Comparison of ENCODE assay signal across 10 cellular contexts in the genomic region with DNA sequence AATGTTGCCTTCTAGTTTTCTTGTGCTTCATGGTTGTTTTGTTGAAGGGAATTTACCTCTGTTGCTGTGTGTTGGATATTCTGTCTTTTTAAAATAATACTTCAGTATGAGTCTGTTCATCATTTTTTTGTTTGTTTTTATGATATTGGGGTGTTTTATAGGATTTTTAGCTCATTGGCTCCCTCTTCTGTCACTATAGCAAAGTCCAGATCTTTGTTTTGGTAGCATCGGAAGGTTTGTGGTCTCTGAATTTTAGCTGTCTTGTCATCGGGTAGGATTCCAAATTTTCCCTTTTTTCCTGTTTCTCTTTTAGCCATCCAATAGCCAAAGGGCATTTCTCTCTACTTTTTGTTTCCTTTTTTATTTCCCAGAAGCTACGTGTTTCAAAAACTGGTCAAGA.
DNase-seq lines count a peak whose midpoint lies in the region; ATAC-seq and TF ChIP-seq lines count a peak whose summit lies in the region.
"Had no signal": no experiment of that assay in that cellular context is flagged by ENCODE, and none has a peak within 500 bp of the region (broad histone marks: within the 10 kb centered on the region; RNA-seq: fewer than 3 reads in every experiment).

No MANE protein-coding gene starts in this region.

- no peaks in the 10 kb centered on the region for H3K4me1 ChIP-seq in breast epithelium

- POLR2A ChIA-PET in MCF 10A (lab: Yijun Ruan, JAX): no interaction called here

- no peak overlapping the region for H3K27ac Mint-ChIP-seq in MCF 10A (ENCODE audit: low read depth, unreplicated experiment)
- no peak overlapping the region for H3K27ac Mint-ChIP-seq in mesothelial cell of epicardium
- H3K27ac Mint-ChIP-seq: CD8-positive, alpha-beta T cell; immature natural killer cell had no signal

- CTCF ChIA-PET in MCF 10A (lab: Yijun Ruan, JAX): interaction anchor here (0.5 to 3.3 kb wide), 13 partner anchors 9 to 1023 kb away, joined by 3 to 20 read pairs (median 3); no protein-coding TSS in a partner anchor

- TF ChIP-seq POLR2A in breast epithelium (IDR thresholded peaks at IDR 0.05): no peak

- H3K36me3 Mint-ChIP-seq in MCF 10A (ENCODE audit: insufficient read depth, unreplicated experiment) (peaks cover 7% of the 10 kb centered on the region), mesothelial cell of epicardium (peaks cover 47% of the 10 kb centered on the region)

- H3K27me3 Mint-ChIP-seq in MCF 10A (ENCODE audit: insufficient read depth, unreplicated experiment) (no peaks in the 10 kb centered on the region), mesothelial cell of epicardium (ENCODE audit: low read depth) (no peaks in the 10 kb centered on the region)

- H3K9me3 Mint-ChIP-seq in MCF 10A (ENCODE audit: unreplicated experiment) (peaks cover 16% of the 10 kb centered on the region), mesothelial cell of epicardium (peaks cover 47% of the 10 kb centered on the region)

- no TSS peak for BruUV-seq in MCF 10A (replicated peaks; lab: Mats Ljungman, UMichigan)

- H3K9me3 ChIP-seq in breast epithelium: peaks cover 0 to 28% of the 10 kb centered on the region in 2 donors

- ATAC-seq in HG03571 (IDR thresholded peaks at IDR 0.05; ENCODE audit: unreplicated experiment): no peak
- ATAC-seq: CD8-positive, alpha-beta T cell had no signal

- no peaks in the 10 kb centered on the region for H3K36me3 ChIP-seq in breast epithelium

- H3K27ac ChIP-seq in breast epithelium: no peak overlapping the region

- TF ChIP-seq CTCF in MCF 10A (IDR thresholded peaks at IDR 0.05; ENCODE audit: unreplicated experiment) (peak; percentile 40), breast epithelium (IDR thresholded peaks at IDR 0.05) (no peak), mesothelial cell of epicardium (IDR thresholded peaks at IDR 0.05; ENCODE audit: unreplicated experiment) (no peak)

- H3K4me1 Mint-ChIP-seq in MCF 10A (ENCODE audit: insufficient read depth, unreplicated experiment): peaks cover 8% of the 10 kb centered on the region
- no peaks in the 10 kb centered on the region for H3K4me1 Mint-ChIP-seq in mesothelial cell of epicardium

- H3K4me3 Mint-ChIP-seq in MCF 10A (ENCODE audit: unreplicated experiment) (no peak overlapping the region), mesothelial cell of epicardium (no peak overlapping the region)
- H3K4me3 Mint-ChIP-seq: CD8-positive, alpha-beta T cell; immature natural killer cell had no signal

- no peaks in the 10 kb centered on the region for H3K27me3 ChIP-seq in breast epithelium

- intact Hi-C loops in MCF 10A (cut with micrococcal nuclease) (loop anchor here (5.0 kb wide), 1 partner anchor 1657 kb away; no protein-coding TSS in a partner anchor), breast epithelium (cut with DNase I; ENCODE audit: low total_unique reads) (no loop called here)

- H3K4me3 ChIP-seq in breast epithelium: no peak overlapping the region

- DNase-seq in MCF 10A (ENCODE audit: unreplicated experiment) (peak; percentile 6), breast epithelium (ENCODE audit: low spot score in 2 of 2) (no peak), NCI-H82 (lab: John Stamatoyannopoulos, UW) (peak; percentile 17), dermis blood vessel endothelial cell (peak; percentile 49), stromal cell of bone marrow (ENCODE audit: low read depth) (peak; percentile 15), mesothelial cell of epicardium (ENCODE audit: low spot score in 2 of 2, unreplicated experiment in 2 of 2) (no peak)
- no peak for DNase-seq in activated effector memory CD4-positive, alpha-beta T cell treated with Interleukin-2 at 50 U/mL for 16 hours
- DNase-seq: CD8-positive, alpha-beta T cell; immature natural killer cell had no signal

Comparison
In these comparisons a context has a peak if more than half of its experiments do, and no peak if none do; other contexts are left out.
1. DNase-seq: peak in MCF 10A (single experiment), NCI-H82 (single experiment), dermis blood vessel endothelial cell (single experiment) and stromal cell of bone marrow (single experiment); none in breast epithelium (0 of 2), activated effector memory CD4-positive, alpha-beta T cell treated with Interleukin-2 at 50 U/mL for 16 hours (single experiment) and mesothelial cell of epicardium (0 of 2).